Comparison of ENCODE assay signal across 16 cellular contexts in the genomic region with DNA sequence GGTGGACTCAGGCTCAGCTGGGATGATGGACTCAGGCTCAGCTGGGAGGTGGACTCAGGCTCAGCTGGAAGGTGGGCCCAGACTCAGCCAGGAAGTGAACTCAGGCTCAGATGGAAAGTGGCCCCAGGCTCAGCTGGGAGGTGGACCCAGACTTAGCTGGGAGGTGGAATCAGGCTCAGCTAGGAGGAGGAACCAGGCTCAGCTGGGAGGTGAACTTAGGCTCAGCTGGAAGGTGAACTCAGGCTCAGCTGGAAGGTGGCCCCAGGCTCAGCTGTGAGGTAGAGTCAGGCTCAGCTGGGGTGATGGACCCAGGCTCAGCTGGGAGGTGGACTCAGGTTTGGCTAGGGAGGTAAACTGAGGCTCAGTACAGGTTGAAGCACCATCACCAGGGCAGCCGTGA. TPM values are rescaled to one million over a fixed set of nuclear protein-coding genes. Genes with fewer than 3 reads are reported as not detected.
"Had no signal": no experiment of that assay in that cellular context is flagged by ENCODE, and none has a peak within 500 bp of the region (broad histone marks: within the 10 kb centered on the region; RNA-seq: fewer than 3 reads in every experiment).

No MANE protein-coding gene starts in this region.

- ATAC-seq: activated T-cell treated with anti-CD3 and anti-CD28 coated beads, Interleukin-2, amount 50 U/mL, for 4 hours; foreskin keratinocyte; stimulated activated naive CD8-positive, alpha-beta T cell treated with anti-CD3 and anti-CD28 coated beads, Interleukin-15, Interleukin-2, amounts not matched to agents 100 U/mL and 50 U/mL, for 24 hours; WTC11 had no signal

- H3K4me1 ChIP-seq: foreskin keratinocyte had no signal

- DNase-seq: activated CD8-positive, alpha-beta memory T cell treated with anti-CD3 and anti-CD28 coated beads, Interleukin-2, amount 50 U/mL, for 48 hours; activated naive CD4-positive, alpha-beta T cell; activated naive CD8-positive, alpha-beta T cell treated with anti-CD3 and anti-CD28 coated beads for 36 hours; activated T-cell treated with anti-CD3 and anti-CD28 coated beads, Interleukin-2, amount 50 U/mL, for 4 hours; effector memory CD4-positive, alpha-beta T cell; foreskin keratinocyte; hippocampal formation; occipital lobe; stimulated activated CD4-positive, alpha-beta T cell treated with anti-CD3 and anti-CD28 coated beads, Interleukin-12 subunit alpha, Interleukin-12 subunit beta, amount 100 ng/mL, for 4 hours; stimulated activated CD4-positive, alpha-beta T cell treated with anti-CD3 and anti-CD28 coated beads, Interleukin-4, amount 100 ng/mL, for 4 hours; stimulated activated naive CD8-positive, alpha-beta T cell treated with anti-CD3 and anti-CD28 coated beads, Interleukin-15, Interleukin-2, amounts not matched to agents 100 U/mL and 50 U/mL, for 24 hours had no signal

- H3K27ac ChIP-seq: foreskin keratinocyte had no signal

RNA-seq across cellular contexts. Expression of a gene that starts 21.8 kb away (rescaled TPM):
- total RNA-seq: activated CD8-positive, alpha-beta memory T cell treated with anti-CD3 and anti-CD28 coated beads for 36 hours; activated naive CD8-positive, alpha-beta T cell treated with anti-CD3 and anti-CD28 coated beads for 36 hours; activated T-cell treated with anti-CD3 and anti-CD28 coated beads, Interleukin-2, amount 50 U/mL, for 4 hours; activated T-helper 2 cell treated with anti-CD3 and anti-CD28 coated beads, Interferon-gamma antibody, Interleukin-2, Interleukin-4, amounts not matched to agents 10 μg/mL and 5 μg/mL and 100 μg/mL, durations not matched to agents 14 hours and 24 hours and 36 hours; foreskin keratinocyte; occipital lobe; WTC11 had no signal

RNA-seq across cellular contexts. Expression of a gene that starts 46.8 kb away (rescaled TPM):
- total RNA-seq: activated CD8-positive, alpha-beta memory T cell treated with anti-CD3 and anti-CD28 coated beads for 36 hours; activated naive CD8-positive, alpha-beta T cell treated with anti-CD3 and anti-CD28 coated beads for 36 hours; activated T-cell treated with anti-CD3 and anti-CD28 coated beads, Interleukin-2, amount 50 U/mL, for 4 hours; foreskin keratinocyte; myocyte; subcutaneous adipose tissue had no signal
